25 cellular contexts compared by ENCODE assay signal in genomic region chr16:55126456-55126855, GRCh38.
"Had no signal": no experiment of that assay in that cellular context is flagged by ENCODE, and none has a peak within 500 bp of the region (broad histone marks: within the 10 kb centered on the region; RNA-seq: fewer than 3 reads in every experiment).

No MANE protein-coding gene starts in this region.

- H2AFZ ChIP-seq: neural progenitor cell had no signal

- H3K9me3 ChIP-seq: colonic mucosa, lower lobe of right lung, mucosa of descending colon, sigmoid colon, vagina had no signal

- H3K27me3 ChIP-seq: breast epithelium, colonic mucosa, gastroesophageal sphincter, heart right ventricle, neural progenitor cell, sigmoid colon, vagina had no signal

- H3K36me3 ChIP-seq: breast epithelium, colonic mucosa, gastroesophageal sphincter, heart right ventricle, lower lobe of right lung, neural progenitor cell, sigmoid colon, vagina had no signal

- H3K27ac ChIP-seq: breast epithelium, colonic mucosa, epithelial cell of prostate, gastroesophageal sphincter, heart right ventricle, lower lobe of right lung, neural progenitor cell, sigmoid colon, vagina had no signal

- H3K4me3 ChIP-seq: breast epithelium, colonic mucosa, gastroesophageal sphincter, heart right ventricle, lower lobe of right lung, mucosa of descending colon, neural progenitor cell, sigmoid colon, smooth muscle cell, vagina had no signal

- ATAC-seq: activated T-cell treated with anti-CD3 and anti-CD28 coated beads, Interleukin-2, amount 50 U/mL, for 72 hours; gastroesophageal sphincter; heart right ventricle; left colon; mucosa of descending colon; stimulated activated memory B cell treated with anti-CD40 and anti-IgM and Interleukin-4, amounts not matched to agents 10 μg/mL and 1 μg/mL and 100 μg/mL, for 72 hours had no signal

- H3K4me2 ChIP-seq: neural progenitor cell, smooth muscle cell had no signal

- H3K4me1 ChIP-seq: breast epithelium, colonic mucosa, gastroesophageal sphincter, heart right ventricle, lower lobe of right lung, neural progenitor cell, sigmoid colon, vagina had no signal

- DNase-seq: activated CD4-positive, alpha-beta memory T cell treated with anti-CD3 and anti-CD28 coated beads for 36 hours; activated CD4-positive, alpha-beta T cell treated with anti-CD3 and anti-CD28 coated beads for 4 hours; activated CD4-positive, CD25-positive, alpha-beta regulatory T cell; activated effector memory CD4-positive, alpha-beta T cell treated with Interleukin-2 at 50 U/mL for 16 hours; activated naive CD4-positive, alpha-beta T cell treated with anti-CD3 and anti-CD28 coated beads for 36 hours; activated naive CD8-positive, alpha-beta T cell treated with anti-CD3 and anti-CD28 coated beads, Interleukin-2, amount 10 ng/mL, durations not matched to agents 7 days and 5 days; activated T-cell treated with anti-CD3 and anti-CD28 coated beads, Interleukin-2, amount 50 U/mL, for 72 hours; amniotic stem cell; colonic mucosa; heart right ventricle; left colon; lower lobe of right lung; mesendoderm; mucosa of descending colon; sigmoid colon; stimulated activated CD4-positive, alpha-beta T cell treated with anti-CD3 and anti-CD28 coated beads, Interleukin-15, amount 100 ng/mL, for 24 hours; trophoblast cell had no signal

- FAIRE-seq: keratinocyte had no signal

- H3K9ac ChIP-seq: neural progenitor cell had no signal
